Comparison of ENCODE assay signal across 14 cellular contexts in the genomic region with DNA sequence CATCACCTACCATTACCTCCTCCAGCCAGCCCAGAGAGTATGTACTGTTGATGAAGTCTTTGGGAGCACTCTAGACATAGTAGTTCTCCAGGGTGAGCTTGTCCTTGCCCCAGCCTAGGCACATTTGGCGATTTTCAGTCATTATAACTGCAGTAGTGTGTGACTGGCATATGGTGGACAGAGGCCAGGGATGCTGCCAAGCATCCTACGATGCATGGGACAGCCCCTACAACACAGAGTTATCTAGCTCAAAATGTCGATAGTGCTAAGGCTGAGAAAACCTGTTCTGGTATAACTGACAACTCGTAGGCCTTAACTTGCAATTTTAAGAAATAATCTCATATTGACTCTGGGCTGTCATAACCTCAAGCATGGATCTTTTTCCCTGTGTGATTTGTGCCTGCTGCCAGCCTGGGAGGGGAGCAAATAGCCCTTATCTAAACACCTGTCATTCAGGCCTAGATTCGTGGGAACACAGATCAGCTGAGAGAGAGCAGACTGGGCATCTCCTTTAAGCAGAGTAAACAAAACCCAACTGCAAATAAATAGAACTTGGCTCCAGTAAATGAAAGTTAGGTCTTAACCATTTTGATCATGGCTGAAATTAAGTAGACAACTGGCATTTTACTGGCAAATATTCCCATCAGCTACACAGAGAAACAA.
"Had no signal": no experiment of that assay in that cellular context is flagged by ENCODE, and none has a peak within 500 bp of the region (broad histone marks: within the 10 kb centered on the region; RNA-seq: fewer than 3 reads in every experiment).

No MANE protein-coding gene starts in this region.

- DNase-seq: activated B cell treated with CpG ODN at 0.5 μM for 24 hours; activated CD4-positive, alpha-beta T cell treated with anti-CD3 and anti-CD28 coated beads for 48 hours; activated CD8-positive, alpha-beta memory T cell treated with anti-CD3 and anti-CD28 coated beads for 24 hours; activated naive CD8-positive, alpha-beta T cell treated with anti-CD3 and anti-CD28 coated beads for 36 hours; central memory CD4-positive, alpha-beta T cell; colonic mucosa; left ventricle myocardium inferior; nucleus accumbens; stimulated activated CD4-positive, alpha-beta T cell treated with anti-CD3 and anti-CD28 coated beads, Interleukin-15, amount 100 ng/mL, for 24 hours; stimulated activated CD4-positive, alpha-beta T cell treated with anti-CD3 and anti-CD28 coated beads, Interleukin-4, amount 100 ng/mL, for 1 hour; stimulated activated naive CD4-positive, alpha-beta T cell; substantia nigra; transverse colon had no signal

- H3K4me3 ChIP-seq: colonic mucosa, hepatocyte, left ventricle myocardium inferior, transverse colon had no signal
